ENCODE assay signal across 1 cellular context in the genomic region with DNA sequence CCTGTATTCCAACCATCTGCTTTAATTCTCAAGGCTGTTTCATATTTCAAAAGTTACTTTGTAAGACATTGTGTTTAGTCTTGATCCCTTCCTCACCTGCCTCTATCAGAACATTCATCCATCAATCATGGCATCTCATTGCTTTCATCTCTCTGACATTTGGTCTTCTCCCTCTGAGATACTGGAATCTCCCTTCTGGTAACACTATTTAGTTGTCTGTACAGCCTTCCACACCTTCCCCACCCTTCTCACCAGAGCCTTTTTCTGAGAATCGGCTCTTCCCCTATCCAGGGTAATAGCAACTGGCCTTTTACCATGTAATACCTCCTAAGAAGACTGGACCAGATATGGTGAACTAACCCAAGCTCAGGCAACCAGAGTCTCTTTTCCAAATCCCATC.
TF ChIP-seq lines count a peak whose summit lies in the region.

No MANE protein-coding gene starts in this region.

TF ChIP-seq in GM12878, 131 proteins besides CTCF, POLR2A, EP300 and RAD21 (continued from another document):
- TF ChIP-seq, protein P1, sequence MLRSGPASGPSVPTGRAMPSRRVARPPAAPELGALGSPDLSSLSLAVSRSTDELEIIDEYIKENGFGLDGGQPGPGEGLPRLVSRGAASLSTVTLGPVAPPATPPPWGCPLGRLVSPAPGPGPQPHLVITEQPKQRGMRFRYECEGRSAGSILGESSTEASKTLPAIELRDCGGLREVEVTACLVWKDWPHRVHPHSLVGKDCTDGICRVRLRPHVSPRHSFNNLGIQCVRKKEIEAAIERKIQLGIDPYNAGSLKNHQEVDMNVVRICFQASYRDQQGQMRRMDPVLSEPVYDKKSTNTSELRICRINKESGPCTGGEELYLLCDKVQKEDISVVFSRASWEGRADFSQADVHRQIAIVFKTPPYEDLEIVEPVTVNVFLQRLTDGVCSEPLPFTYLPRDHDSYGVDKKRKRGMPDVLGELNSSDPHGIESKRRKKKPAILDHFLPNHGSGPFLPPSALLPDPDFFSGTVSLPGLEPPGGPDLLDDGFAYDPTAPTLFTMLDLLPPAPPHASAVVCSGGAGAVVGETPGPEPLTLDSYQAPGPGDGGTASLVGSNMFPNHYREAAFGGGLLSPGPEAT (IDR thresholded peaks at IDR 0.05; ENCODE audit: low read depth), result peak; percentile 51; the same call in 1 of the 2 replicates
- TF ChIP-seq RAD51 (IDR thresholded peaks at IDR 0.05) (no peak), ETV6 (conservative IDR thresholded peaks at IDR 0.05 in 1 of 2, IDR thresholded peaks at IDR 0.05 in 1 of 2; ENCODE audit: borderline replicate concordance in 1 of 2, low read depth in 1 of 2) (no peak), CHD2 (IDR thresholded peaks at IDR 0.05; ENCODE audit: borderline replicate concordance, low read depth, low read length) (peak; percentile 30; the same call in 1 of the 2 replicates), PAX8 (IDR thresholded peaks at IDR 0.05) (no peak), YBX1 (IDR thresholded peaks at IDR 0.05) (no peak), KDM1A (IDR thresholded peaks at IDR 0.05; ENCODE audit: borderline replicate concordance) (no peak), DPF2 (IDR thresholded peaks at IDR 0.05) (0 out of 2 replicates have a peak, but pooled peaks have one; percentile 7)
- TF ChIP-seq, protein P2, sequence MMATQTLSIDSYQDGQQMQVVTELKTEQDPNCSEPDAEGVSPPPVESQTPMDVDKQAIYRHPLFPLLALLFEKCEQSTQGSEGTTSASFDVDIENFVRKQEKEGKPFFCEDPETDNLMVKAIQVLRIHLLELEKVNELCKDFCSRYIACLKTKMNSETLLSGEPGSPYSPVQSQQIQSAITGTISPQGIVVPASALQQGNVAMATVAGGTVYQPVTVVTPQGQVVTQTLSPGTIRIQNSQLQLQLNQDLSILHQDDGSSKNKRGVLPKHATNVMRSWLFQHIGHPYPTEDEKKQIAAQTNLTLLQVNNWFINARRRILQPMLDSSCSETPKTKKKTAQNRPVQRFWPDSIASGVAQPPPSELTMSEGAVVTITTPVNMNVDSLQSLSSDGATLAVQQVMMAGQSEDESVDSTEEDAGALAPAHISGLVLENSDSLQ (IDR thresholded peaks at IDR 0.05), result peak; percentile 75
- TF ChIP-seq, protein P3, sequence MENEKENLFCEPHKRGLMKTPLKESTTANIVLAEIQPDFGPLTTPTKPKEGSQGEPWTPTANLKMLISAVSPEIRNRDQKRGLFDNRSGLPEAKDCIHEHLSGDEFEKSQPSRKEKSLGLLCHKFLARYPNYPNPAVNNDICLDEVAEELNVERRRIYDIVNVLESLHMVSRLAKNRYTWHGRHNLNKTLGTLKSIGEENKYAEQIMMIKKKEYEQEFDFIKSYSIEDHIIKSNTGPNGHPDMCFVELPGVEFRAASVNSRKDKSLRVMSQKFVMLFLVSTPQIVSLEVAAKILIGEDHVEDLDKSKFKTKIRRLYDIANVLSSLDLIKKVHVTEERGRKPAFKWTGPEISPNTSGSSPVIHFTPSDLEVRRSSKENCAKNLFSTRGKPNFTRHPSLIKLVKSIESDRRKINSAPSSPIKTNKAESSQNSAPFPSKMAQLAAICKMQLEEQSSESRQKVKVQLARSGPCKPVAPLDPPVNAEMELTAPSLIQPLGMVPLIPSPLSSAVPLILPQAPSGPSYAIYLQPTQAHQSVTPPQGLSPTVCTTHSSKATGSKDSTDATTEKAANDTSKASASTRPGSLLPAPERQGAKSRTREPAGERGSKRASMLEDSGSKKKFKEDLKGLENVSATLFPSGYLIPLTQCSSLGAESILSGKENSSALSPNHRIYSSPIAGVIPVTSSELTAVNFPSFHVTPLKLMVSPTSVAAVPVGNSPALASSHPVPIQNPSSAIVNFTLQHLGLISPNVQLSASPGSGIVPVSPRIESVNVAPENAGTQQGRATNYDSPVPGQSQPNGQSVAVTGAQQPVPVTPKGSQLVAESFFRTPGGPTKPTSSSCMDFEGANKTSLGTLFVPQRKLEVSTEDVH (IDR thresholded peaks at IDR 0.05; ENCODE audit: low read depth, partially characterized antibody), result no peak
- TF ChIP-seq, protein P4, sequence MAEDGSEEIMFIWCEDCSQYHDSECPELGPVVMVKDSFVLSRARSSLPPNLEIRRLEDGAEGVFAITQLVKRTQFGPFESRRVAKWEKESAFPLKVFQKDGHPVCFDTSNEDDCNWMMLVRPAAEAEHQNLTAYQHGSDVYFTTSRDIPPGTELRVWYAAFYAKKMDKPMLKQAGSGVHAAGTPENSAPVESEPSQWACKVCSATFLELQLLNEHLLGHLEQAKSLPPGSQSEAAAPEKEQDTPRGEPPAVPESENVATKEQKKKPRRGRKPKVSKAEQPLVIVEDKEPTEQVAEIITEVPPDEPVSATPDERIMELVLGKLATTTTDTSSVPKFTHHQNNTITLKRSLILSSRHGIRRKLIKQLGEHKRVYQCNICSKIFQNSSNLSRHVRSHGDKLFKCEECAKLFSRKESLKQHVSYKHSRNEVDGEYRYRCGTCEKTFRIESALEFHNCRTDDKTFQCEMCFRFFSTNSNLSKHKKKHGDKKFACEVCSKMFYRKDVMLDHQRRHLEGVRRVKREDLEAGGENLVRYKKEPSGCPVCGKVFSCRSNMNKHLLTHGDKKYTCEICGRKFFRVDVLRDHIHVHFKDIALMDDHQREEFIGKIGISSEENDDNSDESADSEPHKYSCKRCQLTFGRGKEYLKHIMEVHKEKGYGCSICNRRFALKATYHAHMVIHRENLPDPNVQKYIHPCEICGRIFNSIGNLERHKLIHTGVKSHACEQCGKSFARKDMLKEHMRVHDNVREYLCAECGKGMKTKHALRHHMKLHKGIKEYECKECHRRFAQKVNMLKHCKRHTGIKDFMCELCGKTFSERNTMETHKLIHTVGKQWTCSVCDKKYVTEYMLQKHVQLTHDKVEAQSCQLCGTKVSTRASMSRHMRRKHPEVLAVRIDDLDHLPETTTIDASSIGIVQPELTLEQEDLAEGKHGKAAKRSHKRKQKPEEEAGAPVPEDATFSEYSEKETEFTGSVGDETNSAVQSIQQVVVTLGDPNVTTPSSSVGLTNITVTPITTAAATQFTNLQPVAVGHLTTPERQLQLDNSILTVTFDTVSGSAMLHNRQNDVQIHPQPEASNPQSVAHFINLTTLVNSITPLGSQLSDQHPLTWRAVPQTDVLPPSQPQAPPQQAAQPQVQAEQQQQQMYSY (CRISPR knock-in tag; IDR thresholded peaks at IDR 0.05), result no peak
- TF ChIP-seq, protein P5, sequence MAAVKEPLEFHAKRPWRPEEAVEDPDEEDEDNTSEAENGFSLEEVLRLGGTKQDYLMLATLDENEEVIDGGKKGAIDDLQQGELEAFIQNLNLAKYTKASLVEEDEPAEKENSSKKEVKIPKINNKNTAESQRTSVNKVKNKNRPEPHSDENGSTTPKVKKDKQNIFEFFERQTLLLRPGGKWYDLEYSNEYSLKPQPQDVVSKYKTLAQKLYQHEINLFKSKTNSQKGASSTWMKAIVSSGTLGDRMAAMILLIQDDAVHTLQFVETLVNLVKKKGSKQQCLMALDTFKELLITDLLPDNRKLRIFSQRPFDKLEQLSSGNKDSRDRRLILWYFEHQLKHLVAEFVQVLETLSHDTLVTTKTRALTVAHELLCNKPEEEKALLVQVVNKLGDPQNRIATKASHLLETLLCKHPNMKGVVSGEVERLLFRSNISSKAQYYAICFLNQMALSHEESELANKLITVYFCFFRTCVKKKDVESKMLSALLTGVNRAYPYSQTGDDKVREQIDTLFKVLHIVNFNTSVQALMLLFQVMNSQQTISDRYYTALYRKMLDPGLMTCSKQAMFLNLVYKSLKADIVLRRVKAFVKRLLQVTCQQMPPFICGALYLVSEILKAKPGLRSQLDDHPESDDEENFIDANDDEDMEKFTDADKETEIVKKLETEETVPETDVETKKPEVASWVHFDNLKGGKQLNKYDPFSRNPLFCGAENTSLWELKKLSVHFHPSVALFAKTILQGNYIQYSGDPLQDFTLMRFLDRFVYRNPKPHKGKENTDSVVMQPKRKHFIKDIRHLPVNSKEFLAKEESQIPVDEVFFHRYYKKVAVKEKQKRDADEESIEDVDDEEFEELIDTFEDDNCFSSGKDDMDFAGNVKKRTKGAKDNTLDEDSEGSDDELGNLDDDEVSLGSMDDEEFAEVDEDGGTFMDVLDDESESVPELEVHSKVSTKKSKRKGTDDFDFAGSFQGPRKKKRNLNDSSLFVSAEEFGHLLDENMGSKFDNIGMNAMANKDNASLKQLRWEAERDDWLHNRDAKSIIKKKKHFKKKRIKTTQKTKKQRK (IDR thresholded peaks at IDR 0.05; ENCODE audit: low read depth, low read length), result no peak
